ENCODE assay signal across 9 cellular contexts in genomic region chr10:116274141-116274861, GRCh38. TPM values are rescaled to one million over a fixed set of nuclear protein-coding genes. Genes with fewer than 3 reads are reported as not detected.
A peak's percentile ranks its signal among the peaks of the same experiment; 100 is the strongest.
DNase-seq lines count a peak whose midpoint lies in the region; ATAC-seq and TF ChIP-seq lines count a peak whose summit lies in the region.
"Had no signal": no experiment of that assay in that cellular context is flagged by ENCODE, and none has a peak within 500 bp of the region (broad histone marks: within the 10 kb centered on the region; RNA-seq: fewer than 3 reads in every experiment).

No MANE protein-coding gene starts in this region.

- H2AK9ac ChIP-seq in IMR-90 (replicated peaks; ENCODE audit: low read depth, low read length, poor library complexity), result no peak overlapping the region

- no peak overlapping the region for H3K18ac ChIP-seq in IMR-90 (ENCODE audit: low read depth, low read length)

- dilution Hi-C loops in IMR-90 (cut with HindIII; ENCODE audit: low sequenced_read_pairs, unreplicated experiment), result no loop called here

- no peak overlapping the region for H3K27ac ChIP-seq in IMR-90 (ENCODE audit: insufficient read depth, low read length)

- no peaks in the 10 kb centered on the region for H4K20me1 ChIP-seq in IMR-90 (ENCODE audit: insufficient read depth, low read length)

- H4K8ac ChIP-seq in IMR-90 (ENCODE audit: low read depth in 2 of 2, low read length in 2 of 2), result no peak overlapping the region

- no peak overlapping the region; the same call in 1 of the 2 replicates for H2BK120ac ChIP-seq in IMR-90 (ENCODE audit: low read depth, low read length)

- H3K9me3 ChIP-seq in IMR-90 (ENCODE audit: control insufficient read depth, insufficient read depth, low read length), result no peaks in the 10 kb centered on the region

- no peak overlapping the region; the same call in 1 of the 2 replicates for H4K91ac ChIP-seq in IMR-90 (ENCODE audit: insufficient read depth, low read depth, low read length)

- no peak for TF ChIP-seq POLR2A in IMR-90 (IDR thresholded peaks at IDR 0.05; ENCODE audit: low read depth, low read length)

- DNase-seq in AG04449 (ENCODE audit: low read depth, low spot score), result no peak
- DNase-seq in IMR-90, result no peak
- DNase-seq in dermis blood vessel endothelial cell, result peak; percentile 26
- DNase-seq in myocyte (ENCODE audit: low read depth), result peak; percentile 80
- DNase-seq in activated naive CD4-positive, alpha-beta T cell treated with Interleukin-2 at 50 U/mL for 16 hours, result no peak
- DNase-seq in NCI-H446 treated with DMSO at 0.1 percent for 48 hours (lab: John Stamatoyannopoulos, UW), result no peak
- DNase-seq in activated CD4-positive, alpha-beta memory T cell treated with anti-CD3 and anti-CD28 coated beads for 36 hours, result no peak

- peak overlapping the region; percentile 74 for H2AFZ ChIP-seq in IMR-90 (replicated peaks; ENCODE audit: low read length, poor library complexity)

- H3K4me1 Mint-ChIP-seq in activated CD4-positive, alpha-beta memory T cell treated with anti-CD3 and anti-CD28 coated beads for 36 hours (ENCODE audit: low read depth), result peaks cover 4% of the 10 kb centered on the region

- H3K9ac ChIP-seq in IMR-90 (ENCODE audit: low read depth, low read length), result no peak overlapping the region

- WGBS in IMR-90 (ENCODE audit: extremely low coverage in 2 of 2, insufficient read length in 1 of 2), 2 experiments, result no CpG with 5 or more reads among the region's 46 CpGs

- H2BK20ac ChIP-seq in IMR-90 (ENCODE audit: low read depth, low read length), result no peak overlapping the region

- H2BK15ac ChIP-seq in IMR-90 (ENCODE audit: low read depth, low read length), result no peak overlapping the region

- H3K27ac Mint-ChIP-seq in activated CD4-positive, alpha-beta memory T cell treated with anti-CD3 and anti-CD28 coated beads for 36 hours, result no peak overlapping the region
- H3K27ac Mint-ChIP-seq: dendritic cell treated with granulocyte-macrophage colony-stimulating factor and Interleukin-4, amounts not matched to agents 40 ng/mL and 50 ng/mL, for 4 days had no signal

- H3K56ac ChIP-seq in IMR-90 (ENCODE audit: extremely low read depth, insufficient read depth, low read length), result no peak overlapping the region

- no peaks in the 10 kb centered on the region for H3K79me1 ChIP-seq in IMR-90 (ENCODE audit: low read depth in 1 of 2, low read length in 2 of 2)

- H3K27me3 ChIP-seq in IMR-90 (ENCODE audit: control insufficient read depth, insufficient read depth, low read length), result peaks cover 49% of the 10 kb centered on the region

- H3K23ac ChIP-seq in IMR-90 (ENCODE audit: low read depth, low read length), result peak overlapping the region; percentile 34; the same call in 1 of the 2 replicates

- intact Hi-C loops in IMR-90 (cut with micrococcal nuclease), result loop anchor here (2.0 to 10.0 kb wide), 4 partner anchors 64 to 326 kb away; no protein-coding TSS in a partner anchor
- intact Hi-C loops in activated CD4-positive, alpha-beta memory T cell treated with anti-CD3 and anti-CD28 coated beads for 36 hours (cut with micrococcal nuclease), result no loop called here

- H2AK5ac ChIP-seq in IMR-90 (ENCODE audit: low read depth, low read length), result no peak overlapping the region

- no peak overlapping the region for H2BK5ac ChIP-seq in IMR-90 (ENCODE audit: low read depth, low read length, poor library complexity, severe bottlenecking)

- peaks cover 53% of the 10 kb centered on the region for H3K27me3 Mint-ChIP-seq in activated CD4-positive, alpha-beta memory T cell treated with anti-CD3 and anti-CD28 coated beads for 36 hours

- H3K4me1 ChIP-seq in IMR-90 (ENCODE audit: control insufficient read depth, insufficient read depth, low read length), result no peaks in the 10 kb centered on the region; the same call in 1 of the 2 replicates

- no peak overlapping the region for H3K14ac ChIP-seq in IMR-90 (replicated peaks; ENCODE audit: low read depth, low read length)

- no peak overlapping the region for H3K4me3 Mint-ChIP-seq in activated CD4-positive, alpha-beta memory T cell treated with anti-CD3 and anti-CD28 coated beads for 36 hours
- H3K4me3 Mint-ChIP-seq: dendritic cell treated with granulocyte-macrophage colony-stimulating factor and Interleukin-4, amounts not matched to agents 40 ng/mL and 50 ng/mL, for 4 days had no signal

- TF ChIP-seq RAD21 in IMR-90 (IDR thresholded peaks at IDR 0.05; ENCODE audit: low read length), result no peak

- peaks cover 5% of the 10 kb centered on the region for H3K36me3 Mint-ChIP-seq in activated CD4-positive, alpha-beta memory T cell treated with anti-CD3 and anti-CD28 coated beads for 36 hours

- H3K9me3 Mint-ChIP-seq in activated CD4-positive, alpha-beta memory T cell treated with anti-CD3 and anti-CD28 coated beads for 36 hours, result no peaks in the 10 kb centered on the region
- H3K9me3 Mint-ChIP-seq: dendritic cell treated with granulocyte-macrophage colony-stimulating factor and Interleukin-4, amounts not matched to agents 40 ng/mL and 50 ng/mL, for 4 days had no signal

- H4K5ac ChIP-seq in IMR-90 (ENCODE audit: low read depth, low read length), result no peak overlapping the region

- ATAC-seq in IMR-90 (ENCODE audit: low read depth) (peak; percentile 27), GM19023 (IDR thresholded peaks at IDR 0.05; ENCODE audit: unreplicated experiment) (no peak)

- H3K9me1 ChIP-seq in IMR-90 (ENCODE audit: insufficient read depth, low read length), result no peaks in the 10 kb centered on the region

- CTCF ChIA-PET in AG04449 (lab: Yijun Ruan, JAX), result interaction anchor here (1.7 kb wide), 1 partner anchor 13 kb away, joined by 8 read pairs; no protein-coding TSS in a partner anchor
- CTCF ChIA-PET in IMR-90 (lab: Yijun Ruan, JAX), result no interaction called here
- CTCF ChIA-PET in activated CD4-positive, alpha-beta memory T cell treated with anti-CD3 and anti-CD28 coated beads for 36 hours (lab: Charles Lee), result no interaction called here

- POLR2A ChIA-PET in AG04449 (lab: Yijun Ruan, JAX) (no interaction called here), IMR-90 (lab: Charles Lee; ENCODE audit: unreplicated experiment) (no interaction called here)
- POLR2A ChIA-PET in activated CD4-positive, alpha-beta memory T cell treated with anti-CD3 and anti-CD28 coated beads for 36 hours (lab: Charles Lee), result no interaction called here

- TF ChIP-seq CTCF in AG04449 (IDR thresholded peaks at IDR 0.05; ENCODE audit: insufficient read depth, low read length, missing control alignments) (peak; percentile 14), IMR-90 (conservative IDR thresholded peaks at IDR 0.05; ENCODE audit: low read depth, low read length) (no peak)

- no peak overlapping the region; the same call in 1 of the 2 replicates for H3K4ac ChIP-seq in IMR-90 (ENCODE audit: low read depth, low read length)

- H3K4me2 ChIP-seq in IMR-90 (ENCODE audit: low read depth, low read length), result peak overlapping the region; percentile 88

- in situ Hi-C loops in IMR-90 (cut with MboI; ENCODE audit: low sequenced_read_pairs), result no loop called here

- H3K4me3 ChIP-seq in AG04449 (ENCODE audit: low read depth, low read length) (peak overlapping the region; percentile 61), IMR-90 (ENCODE audit: insufficient read depth, low read depth, low read length) (peak overlapping the region; percentile 47)

- no peaks in the 10 kb centered on the region for H3K36me3 ChIP-seq in IMR-90 (ENCODE audit: control insufficient read depth, insufficient read depth, low read length)

- no TSS peak for BruUV-seq in IMR-90 (replicated peaks; lab: Mats Ljungman, UMichigan)

TF ChIP-seq in IMR-90, 13 proteins besides CTCF, POLR2A, EP300 and RAD21 (continues in another document):
- TF ChIP-seq FOS (IDR thresholded peaks at IDR 0.05; ENCODE audit: low read depth, low read length), result no peak
- no peak for TF ChIP-seq RFX5 (IDR thresholded peaks at IDR 0.05; ENCODE audit: low read depth, low read length)
- TF ChIP-seq ELK1 (IDR thresholded peaks at IDR 0.05; ENCODE audit: borderline replicate concordance, low read depth, low read length), result no peak
- TF ChIP-seq, protein P1, sequence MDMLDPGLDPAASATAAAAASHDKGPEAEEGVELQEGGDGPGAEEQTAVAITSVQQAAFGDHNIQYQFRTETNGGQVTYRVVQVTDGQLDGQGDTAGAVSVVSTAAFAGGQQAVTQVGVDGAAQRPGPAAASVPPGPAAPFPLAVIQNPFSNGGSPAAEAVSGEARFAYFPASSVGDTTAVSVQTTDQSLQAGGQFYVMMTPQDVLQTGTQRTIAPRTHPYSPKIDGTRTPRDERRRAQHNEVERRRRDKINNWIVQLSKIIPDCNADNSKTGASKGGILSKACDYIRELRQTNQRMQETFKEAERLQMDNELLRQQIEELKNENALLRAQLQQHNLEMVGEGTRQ (IDR thresholded peaks at IDR 0.05; ENCODE audit: low read depth, low read length), result no peak
- TF ChIP-seq MAZ (IDR thresholded peaks at IDR 0.05; ENCODE audit: borderline replicate concordance, low read depth, low read length), result no peak
- no peak for TF ChIP-seq CHD1 (IDR thresholded peaks at IDR 0.05; ENCODE audit: low read depth, low read length)
- no peak for TF ChIP-seq MAFK (IDR thresholded peaks at IDR 0.05; ENCODE audit: low read depth, low read length)
- TF ChIP-seq BHLHE40 (IDR thresholded peaks at IDR 0.05; ENCODE audit: low read depth, low read length), result no peak

RNA-seq across cellular contexts. Expression of gene GFRA1, which starts 1.3 kb away (rescaled TPM):
- total RNA-seq in IMR-90 (2012; rRNA removed), result 8.6 and 9.1 TPM in 2 replicates
- polyA plus RNA-seq in IMR-90 (2012; rRNA removed), result 9.3 and 9.5 TPM in 2 replicates
- polyA plus RNA-seq in IMR-90 (2012; cell fraction: cytosol; rRNA removed), result 4.5 and 9.8 TPM in 2 replicates
- 4.5 and 6.1 TPM in 2 replicates for polyA plus RNA-seq in IMR-90 (2012; cell fraction: nucleus; rRNA removed; ENCODE audit: low replicate concordance)
- total RNA-seq in dermis blood vessel endothelial cell, result 36.4 and 51.3 TPM in 2 replicates
- total RNA-seq in myocyte, result 11.1 and 12.9 TPM in 2 replicates
- polyA plus RNA-seq in myocyte (2012), result 31.2 TPM
- total RNA-seq in activated CD4-positive, alpha-beta memory T cell treated with anti-CD3 and anti-CD28 coated beads for 36 hours, result not detected

RNA-seq across cellular contexts. Expression of gene CCDC172, which starts 49.9 kb away (rescaled TPM):
- total RNA-seq in IMR-90 (2012; rRNA removed) (not detected in 2 replicates), dermis blood vessel endothelial cell (not detected in 2 replicates), myocyte (not detected in 2 replicates)
- not detected in 2 replicates for polyA plus RNA-seq in IMR-90 (2012; rRNA removed)
- polyA plus RNA-seq in IMR-90 (2012; cell fraction: cytosol; rRNA removed), result not detected in 2 replicates
- not detected in 2 replicates for polyA plus RNA-seq in IMR-90 (2012; cell fraction: nucleus; rRNA removed; ENCODE audit: low replicate concordance)
- polyA plus RNA-seq in myocyte (2012), result not detected
- total RNA-seq in activated CD4-positive, alpha-beta memory T cell treated with anti-CD3 and anti-CD28 coated beads for 36 hours, result not detected

Comparison
In these comparisons a context has a peak if more than half of its experiments do, and no peak if none do; other contexts are left out.
1. DNase-seq: peak in dermis blood vessel endothelial cell (single experiment) and myocyte (single experiment); none in AG04449 (single experiment), IMR-90 (single experiment), activated naive CD4-positive, alpha-beta T cell treated with Interleukin-2 at 50 U/mL for 16 hours (single experiment), NCI-H446 treated with DMSO at 0.1 percent for 48 hours (single experiment) and activated CD4-positive, alpha-beta memory T cell treated with anti-CD3 and anti-CD28 coated beads for 36 hours (single experiment).